Comparison of ENCODE assay signal across 1 cellular context in the genomic region with DNA sequence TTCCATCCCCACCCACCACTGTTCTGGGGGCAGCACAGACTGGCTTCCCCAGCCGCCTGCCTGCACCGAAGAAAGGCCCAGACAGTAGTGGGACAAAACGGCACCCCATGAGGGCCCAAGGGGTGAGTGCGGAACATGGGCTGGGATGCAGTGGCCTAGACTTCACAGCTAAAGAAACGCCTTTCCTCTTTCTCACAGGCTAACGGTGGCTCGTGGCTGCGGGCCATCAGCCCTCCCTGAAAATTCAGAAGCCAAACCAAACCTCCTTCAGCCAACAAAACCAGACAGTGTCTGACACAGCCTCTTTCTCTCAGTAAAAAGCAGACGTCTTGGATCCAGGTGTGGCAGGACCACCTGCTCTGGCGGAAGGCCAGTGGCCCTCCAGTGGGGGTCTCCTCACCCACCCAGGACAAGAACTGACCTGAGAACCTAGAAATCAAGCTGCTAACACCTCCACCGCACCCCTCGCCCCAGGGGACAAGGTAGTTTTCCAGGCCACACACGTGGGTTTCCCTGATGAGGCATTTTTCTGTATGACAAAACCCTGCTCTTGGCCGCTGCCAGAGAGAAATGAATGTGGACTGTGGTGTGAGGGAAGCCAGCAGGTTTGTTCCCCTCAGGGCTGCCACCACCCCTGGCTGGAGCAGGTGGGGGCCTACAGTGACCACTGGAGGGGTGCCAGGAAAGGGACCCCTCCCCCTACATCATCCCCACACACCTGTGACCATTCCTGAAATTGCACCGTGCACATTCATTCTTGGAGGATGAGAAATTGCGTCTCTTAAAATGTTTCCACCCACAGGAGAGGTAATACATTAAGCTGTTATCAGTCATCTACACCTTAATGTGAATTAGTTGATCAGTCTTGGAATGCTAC.
TF ChIP-seq lines count a peak whose summit lies in the region.

No MANE protein-coding gene starts in this region.

TF ChIP-seq in GM12878, 131 proteins besides CTCF, POLR2A, EP300 and RAD21 (continued from another document):
- TF ChIP-seq RUNX3 (IDR thresholded peaks at IDR 0.05; ENCODE audit: low read length) (peak; percentile 47; the same call in 1 of the 2 replicates), MYB (IDR thresholded peaks at IDR 0.05; ENCODE audit: borderline replicate concordance, low read depth, low read length) (no peak), TBL1XR1 (IDR thresholded peaks at IDR 0.05; ENCODE audit: low read depth, low read length) (no peak), IKZF2 (IDR thresholded peaks at IDR 0.05) (peak in 1 of 2 experiments; percentile 18; a peak in 1 of 4 replicates)
- TF ChIP-seq, protein P1, sequence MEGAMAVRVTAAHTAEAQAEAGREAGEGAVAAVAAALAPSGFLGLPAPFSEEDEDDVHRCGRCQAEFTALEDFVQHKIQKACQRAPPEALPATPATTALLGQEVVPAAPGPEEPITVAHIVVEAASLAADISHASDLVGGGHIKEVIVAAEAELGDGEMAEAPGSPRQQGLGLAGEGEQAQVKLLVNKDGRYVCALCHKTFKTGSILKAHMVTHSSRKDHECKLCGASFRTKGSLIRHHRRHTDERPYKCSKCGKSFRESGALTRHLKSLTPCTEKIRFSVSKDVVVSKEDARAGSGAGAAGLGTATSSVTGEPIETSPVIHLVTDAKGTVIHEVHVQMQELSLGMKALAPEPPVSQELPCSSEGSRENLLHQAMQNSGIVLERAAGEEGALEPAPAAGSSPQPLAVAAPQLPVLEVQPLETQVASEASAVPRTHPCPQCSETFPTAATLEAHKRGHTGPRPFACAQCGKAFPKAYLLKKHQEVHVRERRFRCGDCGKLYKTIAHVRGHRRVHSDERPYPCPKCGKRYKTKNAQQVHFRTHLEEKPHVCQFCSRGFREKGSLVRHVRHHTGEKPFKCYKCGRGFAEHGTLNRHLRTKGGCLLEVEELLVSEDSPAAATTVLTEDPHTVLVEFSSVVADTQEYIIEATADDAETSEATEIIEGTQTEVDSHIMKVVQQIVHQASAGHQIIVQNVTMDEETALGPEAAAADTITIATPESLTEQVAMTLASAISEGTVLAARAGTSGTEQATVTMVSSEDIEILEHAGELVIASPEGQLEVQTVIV (IDR thresholded peaks at IDR 0.05; ENCODE audit: borderline replicate concordance, partially characterized antibody) = no peak
